In genomic region chr9:34665381-34666250, GRCh38 we compare ENCODE assay signal across 8 cellular contexts. TPM values are rescaled to one million over a fixed set of nuclear protein-coding genes. Genes with fewer than 3 reads are reported as not detected.
A peak's percentile ranks its signal among the peaks of the same experiment; 100 is the strongest.
DNase-seq lines count a peak whose midpoint lies in the region; ATAC-seq and TF ChIP-seq lines count a peak whose summit lies in the region.

No MANE protein-coding gene starts in this region.

- DNase-seq in GM12864 (ENCODE audit: low read depth) = peak; percentile 83
- peak; percentile 94 for DNase-seq in NCI-H146 treated with DMSO at 0.1 percent for 48 hours (lab: John Stamatoyannopoulos, UW; ENCODE audit: unreplicated experiment)
- DNase-seq in T-helper 17 cell = peak; percentile 82 to 92 (median 90)
- DNase-seq in amygdala (lab: John Stamatoyannopoulos, UW) = peak in 55 of 56 donors; percentile 52 to 97 (median 89)
- DNase-seq in left ventricle myocardium inferior = peak; percentile 94
- DNase-seq in posterior vena cava (ENCODE audit: low spot score) = peak; percentile 98
- peak; percentile 90 for DNase-seq in type B pancreatic cell (ENCODE audit: extremely low spot score, unreplicated experiment)

- no peaks in the 10 kb centered on the region for H3K27me3 Mint-ChIP-seq in T-helper 17 cell
- no peaks in the 10 kb centered on the region for H3K27me3 Mint-ChIP-seq in type B pancreatic cell

- H3K36me3 Mint-ChIP-seq in T-helper 17 cell (ENCODE audit: low read depth) = peaks cover 2% of the 10 kb centered on the region
- peaks cover 19% of the 10 kb centered on the region for H3K36me3 Mint-ChIP-seq in type B pancreatic cell

- H3K36me3 ChIP-seq in left ventricle myocardium inferior = peaks cover 16% of the 10 kb centered on the region

- TF ChIP-seq CTCF in GM12864 (IDR thresholded peaks at IDR 0.05; ENCODE audit: low read depth, low read length, missing control alignments) = no peak
- no peak for TF ChIP-seq CTCF in left ventricle myocardium inferior (IDR thresholded peaks at IDR 0.05; ENCODE audit: borderline replicate concordance)
- no peak for TF ChIP-seq CTCF in type B pancreatic cell (conservative IDR thresholded peaks at IDR 0.05)

- H3K27ac Mint-ChIP-seq in T-helper 17 cell (peak overlapping the region; percentile 95), type B pancreatic cell (peak overlapping the region; percentile 98)

- peaks cover 29% of the 10 kb centered on the region for H3K4me1 ChIP-seq in left ventricle myocardium inferior

- H3K4me1 Mint-ChIP-seq in T-helper 17 cell = peaks cover 51% of the 10 kb centered on the region
- peaks cover 9% of the 10 kb centered on the region for H3K4me1 Mint-ChIP-seq in type B pancreatic cell (ENCODE audit: unreplicated experiment)

- H3K4me3 ChIP-seq in GM12864 (ENCODE audit: low read depth, low read length) (peak overlapping the region; percentile 74), left ventricle myocardium inferior (peak overlapping the region; percentile 79)

- ATAC-seq in HG02840 (IDR thresholded peaks at IDR 0.05; ENCODE audit: low FRiP score, unreplicated experiment) (peak; percentile 55), T-helper 17 cell (peak; percentile 82)

- no peaks in the 10 kb centered on the region for H3K27me3 ChIP-seq in left ventricle myocardium inferior (ENCODE audit: low read depth)

- peaks cover 4% of the 10 kb centered on the region for H3K9me3 Mint-ChIP-seq in type B pancreatic cell

- peak overlapping the region; percentile 98 for H3K27ac ChIP-seq in left ventricle myocardium inferior (replicated peaks)

- H3K4me3 Mint-ChIP-seq in T-helper 17 cell (peak overlapping the region; percentile 96), type B pancreatic cell (peak overlapping the region; percentile 96)

- H3K9me3 ChIP-seq in T-helper 17 cell (ENCODE audit: control insufficient read depth, low read length, poor library complexity, severe bottlenecking) (no peaks in the 10 kb centered on the region), left ventricle myocardium inferior (replicated peaks) (peaks cover 9% of the 10 kb centered on the region)

- intact Hi-C loops in left ventricle myocardium inferior (cut with micrococcal nuclease) = no loop called here
- intact Hi-C loops in posterior vena cava (cut with DNase I) = no loop called here

RNA-seq across cellular contexts. Expression of gene CCL27, which starts 3.2 kb away (rescaled TPM):
- total RNA-seq in T-helper 17 cell (not detected), left ventricle myocardium inferior (0.41 TPM), posterior vena cava (under 1 TPM in 1 of 2 donors, not detected in 1; 0.33 TPM), type B pancreatic cell (ENCODE audit: low replicate concordance) (0.43 and 1.1 TPM in 2 replicates)

RNA-seq across cellular contexts. Expression of gene IL11RA, which starts 13.6 kb away (rescaled TPM):
- 100 to 1,000 TPM; 168 to 195 TPM for total RNA-seq in T-helper 17 cell
- total RNA-seq in left ventricle myocardium inferior = 56.5 TPM
- 10 to 100 TPM; 12.6 to 34.2 TPM for total RNA-seq in posterior vena cava
- total RNA-seq in type B pancreatic cell (ENCODE audit: low replicate concordance) = 10.8 and 53.8 TPM in 2 replicates

RNA-seq across cellular contexts. Expression of gene GALT, which starts 19.1 kb away (rescaled TPM):
- 100 to 1,000 TPM; 155 to 208 TPM for total RNA-seq in T-helper 17 cell
- 51.5 TPM for total RNA-seq in left ventricle myocardium inferior
- 10 to 100 TPM; 22.2 to 33.0 TPM for total RNA-seq in posterior vena cava
- 48.8 and 70.5 TPM in 2 replicates for total RNA-seq in type B pancreatic cell (ENCODE audit: low replicate concordance)

RNA-seq across cellular contexts. Expression of gene CCL19, which starts 25.5 kb away (rescaled TPM):
- total RNA-seq in T-helper 17 cell (not detected), left ventricle myocardium inferior (0.69 TPM), posterior vena cava (10 to 100 TPM; 15.2 to 27.1 TPM), type B pancreatic cell (ENCODE audit: low replicate concordance) (not detected in 2 replicates)

RNA-seq across cellular contexts. Expression of gene SIGMAR1, which starts 28.0 kb away (rescaled TPM):
- 10 to 100 TPM; 30.2 to 39.4 TPM for total RNA-seq in T-helper 17 cell
- 20.0 TPM for total RNA-seq in left ventricle myocardium inferior
- 10 to 100 TPM; 38.1 to 48.5 TPM for total RNA-seq in posterior vena cava
- 59.0 and 79.7 TPM in 2 replicates for total RNA-seq in type B pancreatic cell (ENCODE audit: low replicate concordance)

Comparison
In these comparisons a context has a peak if more than half of its experiments do, and no peak if none do; other contexts are left out.
1. Peak in every context shown above with its lines: DNase-seq, ATAC-seq, H3K4me3 ChIP-seq and H3K27ac ChIP-seq.